In the genomic region with DNA sequence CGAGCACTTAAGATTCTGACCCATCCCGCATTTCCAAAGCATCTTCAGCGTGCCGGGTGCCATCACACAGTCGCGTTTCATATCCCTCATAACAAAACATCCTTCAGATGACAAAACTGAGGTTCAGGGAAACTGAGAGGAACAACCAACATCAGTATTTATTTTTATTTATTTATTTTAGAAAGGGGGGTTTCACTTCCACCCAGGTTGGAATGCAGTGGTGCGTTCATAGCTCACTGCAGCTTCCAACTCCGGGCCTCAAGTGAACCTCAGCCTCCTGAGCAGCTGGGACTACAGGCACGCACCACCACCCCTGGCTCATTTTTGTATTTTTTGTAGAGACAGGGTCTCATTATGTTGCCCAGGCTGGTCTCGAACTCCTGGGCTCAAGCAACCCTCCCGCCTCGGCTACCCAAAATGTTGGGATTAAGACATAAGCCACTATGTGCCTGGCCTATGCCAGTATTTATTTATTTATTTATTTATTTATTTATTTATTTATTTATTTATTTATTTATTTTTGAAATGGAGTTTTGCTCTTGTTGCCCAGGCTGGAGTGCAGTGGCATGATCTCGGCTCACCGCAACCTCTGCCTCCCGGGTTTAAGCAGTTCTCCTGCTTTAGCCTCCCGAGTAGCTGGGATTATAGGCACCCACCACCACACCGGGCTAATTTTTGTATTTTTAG, we compare ENCODE assay signal across 8 cellular contexts. TPM values are rescaled to one million over a fixed set of nuclear protein-coding genes. Genes with fewer than 3 reads are reported as not detected.
DNase-seq lines count a peak whose midpoint lies in the region; ATAC-seq and TF ChIP-seq lines count a peak whose summit lies in the region.
"Not testable (repeated sequence)": the region's sequence is repeated elsewhere in the genome, so short reads cannot be mapped to it uniquely, and the experiment has no call there.

No MANE protein-coding gene starts in this region.

- H3K9me3 ChIP-seq in RWPE2 (ENCODE audit: severe bottlenecking); esophagus squamous epithelium; mucosa of stomach (ENCODE audit: control insufficient read depth, low read length); smooth muscle cell (replicated peaks; ENCODE audit: low read depth): not testable (repeated sequence)

- intact Hi-C loops in esophagus squamous epithelium (cut with DNase I): loop anchor here (10.0 kb wide), 1 partner anchor 85 kb away; no protein-coding TSS in a partner anchor

- H3K27ac Mint-ChIP-seq in activated naive CD8-positive, alpha-beta T cell treated with anti-CD3 and anti-CD28 coated beads, Interleukin-2, amount 50 U/mL, for 24 hours: peak overlapping the region; percentile 94

- peak overlapping the region; percentile 72 for H2AFZ ChIP-seq in smooth muscle cell (ENCODE audit: low read depth)

- not testable (repeated sequence) for H3K36me3 ChIP-seq in RWPE2 (ENCODE audit: low read depth); esophagus squamous epithelium; mucosa of stomach (ENCODE audit: control insufficient read depth, insufficient read depth, low read length); smooth muscle cell (ENCODE audit: low read depth)

- not testable (repeated sequence) for H3K27me3 Mint-ChIP-seq in activated naive CD8-positive, alpha-beta T cell treated with anti-CD3 and anti-CD28 coated beads, Interleukin-2, amount 50 U/mL, for 24 hours

- H3K4me3 Mint-ChIP-seq in activated naive CD8-positive, alpha-beta T cell treated with anti-CD3 and anti-CD28 coated beads, Interleukin-2, amount 50 U/mL, for 24 hours: peak overlapping the region; percentile 77

- H3K9me3 Mint-ChIP-seq in activated naive CD8-positive, alpha-beta T cell treated with anti-CD3 and anti-CD28 coated beads, Interleukin-2, amount 50 U/mL, for 24 hours: not testable (repeated sequence)

- not testable (repeated sequence) for TF ChIP-seq POLR2A in esophagus squamous epithelium (IDR thresholded peaks at IDR 0.05)

- peak overlapping the region; percentile 69 for H3K4me2 ChIP-seq in smooth muscle cell

- H3K27me3 ChIP-seq in RWPE2 (ENCODE audit: insufficient read depth, poor library complexity, severe bottlenecking); esophagus squamous epithelium; mucosa of stomach (ENCODE audit: control insufficient read depth, insufficient read depth, low read length); smooth muscle cell (ENCODE audit: low read depth): not testable (repeated sequence)

- H3K4me1 ChIP-seq in RWPE2 (ENCODE audit: insufficient read depth, poor library complexity, severe bottlenecking) (peaks cover 54% of the 10 kb centered on the region), esophagus squamous epithelium (peaks cover 69 to 100% (median 88%) of the 10 kb centered on the region in 3 donors), mucosa of stomach (ENCODE audit: control insufficient read depth, insufficient read depth, low read length) (peaks cover 66% of the 10 kb centered on the region), smooth muscle cell (ENCODE audit: low read depth) (peaks cover 33% of the 10 kb centered on the region)

- not testable (repeated sequence) for H3K36me3 Mint-ChIP-seq in activated naive CD8-positive, alpha-beta T cell treated with anti-CD3 and anti-CD28 coated beads, Interleukin-2, amount 50 U/mL, for 24 hours (ENCODE audit: low read depth)

- TF ChIP-seq CTCF in 22Rv1 (IDR thresholded peaks at IDR 0.05); RWPE2 (IDR thresholded peaks at IDR 0.05; ENCODE audit: poor library complexity, severe bottlenecking); esophagus squamous epithelium (IDR thresholded peaks at IDR 0.05); smooth muscle cell (IDR thresholded peaks at IDR 0.05; ENCODE audit: borderline replicate concordance, insufficient read depth, poor library complexity, severe bottlenecking): not testable (repeated sequence)

- peak overlapping the region; percentile 51 for H3K9ac ChIP-seq in mucosa of stomach (ENCODE audit: low read length)
- H3K9ac ChIP-seq in smooth muscle cell (ENCODE audit: low read depth): not testable (repeated sequence)

- H3K4me1 Mint-ChIP-seq in activated naive CD8-positive, alpha-beta T cell treated with anti-CD3 and anti-CD28 coated beads, Interleukin-2, amount 50 U/mL, for 24 hours: peaks cover 84% of the 10 kb centered on the region

- not testable (repeated sequence) for H3K4me3 ChIP-seq in RWPE2 (ENCODE audit: severe bottlenecking); mucosa of stomach (ENCODE audit: low read length); smooth muscle cell
- peak overlapping the region in 2 of 4 donors; percentile 25 to 32 for H3K4me3 ChIP-seq in esophagus squamous epithelium

- not testable (repeated sequence) for DNase-seq in RWPE2 (ENCODE audit: low spot score); activated naive CD8-positive, alpha-beta T cell treated with anti-CD3 and anti-CD28 coated beads, Interleukin-2, amount 50 U/mL, for 24 hours; esophagus squamous epithelium (lab: John Stamatoyannopoulos, UW); smooth muscle cell (lab: John Stamatoyannopoulos, UW; ENCODE audit: unreplicated experiment)

- H3F3A ChIP-seq in smooth muscle cell (ENCODE audit: low read depth): peaks cover 43% of the 10 kb centered on the region

- H3K27ac ChIP-seq in 22Rv1 (peak overlapping the region; percentile 93), RWPE2 (ENCODE audit: poor library complexity, severe bottlenecking) (peak overlapping the region; percentile 99), esophagus squamous epithelium (peak overlapping the region; percentile 83 to 96 (median 93)), smooth muscle cell (ENCODE audit: low read depth) (peak overlapping the region; percentile 62)

- H4K20me1 ChIP-seq in smooth muscle cell (ENCODE audit: low read depth): not testable (repeated sequence)

- ATAC-seq in GM19035 (IDR thresholded peaks at IDR 0.05; ENCODE audit: unreplicated experiment) (peak; percentile 11), HG03039 (IDR thresholded peaks at IDR 0.05; ENCODE audit: unreplicated experiment) (peak; percentile 8)
- not testable (repeated sequence) for ATAC-seq in RWPE2 (ENCODE audit: low read depth); activated naive CD8-positive, alpha-beta T cell treated with anti-CD3 and anti-CD28 coated beads, Interleukin-2, amount 50 U/mL, for 24 hours

- not testable (repeated sequence) for H3K79me2 ChIP-seq in smooth muscle cell (ENCODE audit: low read depth)

- 73 to 91% methylated on average over 14 to 17 of the region's 17 CpGs for WGBS in esophagus squamous epithelium, 2 donors
- WGBS in smooth muscle cell (ENCODE audit: low lambda C conversion rate): 95% methylated on average over 17 of the region's 17 CpGs

RNA-seq across cellular contexts. Expression of a gene that starts 24.4 kb away (rescaled TPM):
- total RNA-seq in esophagus squamous epithelium (100 to 1,000 TPM in 3 of 4 donors, 10 to 100 TPM in 1; 49.4 to 384 (median 138) TPM), smooth muscle cell (161 and 198 TPM in 2 replicates)
- 248 and 299 TPM in 2 replicates for polyA plus RNA-seq in smooth muscle cell

RNA-seq across cellular contexts. Expression of a gene that starts 33.2 kb away (rescaled TPM):
- total RNA-seq in esophagus squamous epithelium: 10 to 100 TPM; 18.7 to 28.4 (median 24.7) TPM
- total RNA-seq in smooth muscle cell: 28.1 and 37.0 TPM in 2 replicates
- polyA plus RNA-seq in smooth muscle cell: 24.0 and 24.7 TPM in 2 replicates

RNA-seq across cellular contexts. Expression of a gene that starts 33.5 kb away (rescaled TPM):
- total RNA-seq in esophagus squamous epithelium (100 to 1,000 TPM in 1 of 4 donors, 10 to 100 TPM in 3; 34.2 to 104 (median 58.1) TPM), smooth muscle cell (50.8 and 81.8 TPM in 2 replicates)
- polyA plus RNA-seq in smooth muscle cell: 76.4 and 80.8 TPM in 2 replicates
